1 cellular context compared by ENCODE assay signal in genomic region chr11:46127150-46127638, GRCh38.
TF ChIP-seq lines count a peak whose summit lies in the region.

No MANE protein-coding gene starts in this region.

TF ChIP-seq in K562, 482 proteins besides CTCF, POLR2A, EP300 and RAD21 (continued from another document and continues in another):
- TF ChIP-seq THAP12 (CRISPR knock-in tag; IDR thresholded peaks at IDR 0.05) (no peak), NCOR1 (IDR thresholded peaks at IDR 0.05) (peak; percentile 44), GATAD2B (IDR thresholded peaks at IDR 0.05; ENCODE audit: borderline replicate concordance) (peak; percentile 61; the same call in 1 of the 2 replicates), BMI1 (IDR thresholded peaks at IDR 0.05; ENCODE audit: low read length) (no peak), GTF2B (IDR thresholded peaks at IDR 0.05; ENCODE audit: extremely low read depth, insufficient read length) (no peak), POLR2AphosphoS2 (IDR thresholded peaks at IDR 0.05; ENCODE audit: low read length) (no peak), TOE1 (IDR thresholded peaks at IDR 0.05; ENCODE audit: borderline replicate concordance) (peak; percentile 54; the same call in 1 of the 2 replicates), TOE1 (CRISPR knock-in tag; IDR thresholded peaks at IDR 0.05; ENCODE audit: borderline replicate concordance, low read depth) (no peak), ZNF644 (tag; IDR thresholded peaks at IDR 0.05; ENCODE audit: low read depth) (no peak), ADNP (tag; IDR thresholded peaks at IDR 0.05) (no peak), CC2D1A (IDR thresholded peaks at IDR 0.05) (peak; percentile 76; the same call in 1 of the 2 replicates), SMC3 (conservative IDR thresholded peaks at IDR 0.05; ENCODE audit: insufficient read depth, low read depth, low read length) (0 out of 2 replicates have a peak, but pooled peaks have one; percentile 6), MEIS2 (IDR thresholded peaks at IDR 0.05; ENCODE audit: partially characterized antibody) (peak; percentile 12), NCOA6 (IDR thresholded peaks at IDR 0.05) (no peak), MAFG (tag; conservative IDR thresholded peaks at IDR 0.05) (no peak), IRF9 (tag; IDR thresholded peaks at IDR 0.05) (peak; percentile 80), CREB5 (CRISPR knock-in tag; IDR thresholded peaks at IDR 0.05) (no peak), ZNF197 (CRISPR knock-in tag; IDR thresholded peaks at IDR 0.05; ENCODE audit: low read depth) (peak; percentile 62; the same call in 1 of the 2 replicates), ZC3H4 (CRISPR knock-in tag; IDR thresholded peaks at IDR 0.05; ENCODE audit: borderline replicate concordance) (no peak), POLR2AphosphoS5 (IDR thresholded peaks at IDR 0.05; ENCODE audit: control insufficient read depth, insufficient read depth, low read depth, low read length) (0 out of 2 replicates have a peak, but pooled peaks have one; percentile 31), XRCC4 (IDR thresholded peaks at IDR 0.05; ENCODE audit: extremely low read depth, insufficient read depth, insufficient read length) (no peak), ARID1B (IDR thresholded peaks at IDR 0.05) (peak; percentile 25; the same call in 1 of the 2 replicates), MTA2 (IDR thresholded peaks at IDR 0.05; ENCODE audit: low read depth) (peak; percentile 6; the same call in 1 of the 2 replicates), HDAC1 (IDR thresholded peaks at IDR 0.05) (peak in 1 of 2 experiments; percentile 38; a peak in 1 of 4 replicates), ZSCAN32 (CRISPR knock-in tag; IDR thresholded peaks at IDR 0.05) (no peak), TAL1 (IDR thresholded peaks at IDR 0.05) (no peak; the same call in 1 of the 2 replicates), TCF3 (CRISPR knock-in tag; IDR thresholded peaks at IDR 0.05) (no peak), SUPT5H (IDR thresholded peaks at IDR 0.05) (no peak), SMARCE1 (IDR thresholded peaks at IDR 0.05) (0 out of 2 replicates have a peak, but pooled peaks have one; percentile 28), ARID3A (IDR thresholded peaks at IDR 0.05; ENCODE audit: borderline replicate concordance, low read depth, low read length) (0 out of 2 replicates have a peak, but pooled peaks have one; percentile 20), ZNF24 (IDR thresholded peaks at IDR 0.05) (peak; percentile 31; the same call in 1 of the 2 replicates), RBM17 (IDR thresholded peaks at IDR 0.05; ENCODE audit: borderline replicate concordance, low read depth, low read length) (no peak), BCL6 (CRISPR knock-in tag; IDR thresholded peaks at IDR 0.05) (no peak), ZNF124 (CRISPR knock-in tag; IDR thresholded peaks at IDR 0.05) (no peak), TRIM24 (IDR thresholded peaks at IDR 0.05) (peak; percentile 69), KHSRP (IDR thresholded peaks at IDR 0.05) (no peak), MCM2 (IDR thresholded peaks at IDR 0.05; ENCODE audit: low read depth) (no peak), FOS (IDR thresholded peaks at IDR 0.05; ENCODE audit: extremely low read depth, insufficient read length) (no peak), MECOM (CRISPR knock-in tag; IDR thresholded peaks at IDR 0.05) (no peak), MAZ (CRISPR knock-in tag; conservative IDR thresholded peaks at IDR 0.05 in 1 of 2, IDR thresholded peaks at IDR 0.05 in 1 of 2) (peak; percentile 47 to 78; a peak in 3 of 4 replicates), PATZ1 (CRISPR knock-in tag; IDR thresholded peaks at IDR 0.05; ENCODE audit: borderline replicate concordance) (0 out of 2 replicates have a peak, but pooled peaks have one; percentile 37), FOXK2 (conservative IDR thresholded peaks at IDR 0.05 in 1 of 2, IDR thresholded peaks at IDR 0.05 in 1 of 2; ENCODE audit: low read depth in 2 of 2) (peak; percentile 85 to 90), UBTF (IDR thresholded peaks at IDR 0.05; ENCODE audit: borderline replicate concordance in 1 of 2, low read depth in 2 of 2, low read length in 2 of 2) (0 out of 4 replicates have a peak, but pooled peaks of 1 of the 2 experiments have one; percentile 55), YY1 (IDR thresholded peaks at IDR 0.05; ENCODE audit: borderline replicate concordance in 1 of 3, control insufficient read depth in 1 of 3, extremely low read depth in 1 of 3, insufficient read depth in 3 of 3, insufficient read length in 1 of 3, insufficient replicate concordance in 2 of 3, low read depth in 1 of 3, low read length in 2 of 3) (peak in 2 of 3 experiments; percentile 20 to 79), CEBPG (CRISPR knock-in tag; IDR thresholded peaks at IDR 0.05) (peak; percentile 92), CEBPG (tag; conservative IDR thresholded peaks at IDR 0.05 in 1 of 2, IDR thresholded peaks at IDR 0.05 in 1 of 2) (peak; percentile 84 to 92), MITF (IDR thresholded peaks at IDR 0.05) (no peak), EGR1 (conservative IDR thresholded peaks at IDR 0.05) (0 out of 2 replicates have a peak, but pooled peaks have one; percentile 4), HDGF (IDR thresholded peaks at IDR 0.05) (0 out of 2 replicates have a peak, but pooled peaks have one; percentile 39), MEF2D (tag; conservative IDR thresholded peaks at IDR 0.05; ENCODE audit: low read depth) (0 out of 2 replicates have a peak, but pooled peaks have one; percentile 59), ATF7 (IDR thresholded peaks at IDR 0.05) (peak; percentile 77), STAG1 (CRISPR knock-in tag; IDR thresholded peaks at IDR 0.05; ENCODE audit: borderline replicate concordance) (no peak), ATF1 (CRISPR knock-in tag; IDR thresholded peaks at IDR 0.05) (no peak), ATF1 (tag; IDR thresholded peaks at IDR 0.05) (peak; percentile 63), MNT (conservative IDR thresholded peaks at IDR 0.05) (peak in 1 of 2 experiments; percentile 65; a peak in 2 of 4 replicates)
